12 cellular contexts compared by ENCODE assay signal in the genomic region with DNA sequence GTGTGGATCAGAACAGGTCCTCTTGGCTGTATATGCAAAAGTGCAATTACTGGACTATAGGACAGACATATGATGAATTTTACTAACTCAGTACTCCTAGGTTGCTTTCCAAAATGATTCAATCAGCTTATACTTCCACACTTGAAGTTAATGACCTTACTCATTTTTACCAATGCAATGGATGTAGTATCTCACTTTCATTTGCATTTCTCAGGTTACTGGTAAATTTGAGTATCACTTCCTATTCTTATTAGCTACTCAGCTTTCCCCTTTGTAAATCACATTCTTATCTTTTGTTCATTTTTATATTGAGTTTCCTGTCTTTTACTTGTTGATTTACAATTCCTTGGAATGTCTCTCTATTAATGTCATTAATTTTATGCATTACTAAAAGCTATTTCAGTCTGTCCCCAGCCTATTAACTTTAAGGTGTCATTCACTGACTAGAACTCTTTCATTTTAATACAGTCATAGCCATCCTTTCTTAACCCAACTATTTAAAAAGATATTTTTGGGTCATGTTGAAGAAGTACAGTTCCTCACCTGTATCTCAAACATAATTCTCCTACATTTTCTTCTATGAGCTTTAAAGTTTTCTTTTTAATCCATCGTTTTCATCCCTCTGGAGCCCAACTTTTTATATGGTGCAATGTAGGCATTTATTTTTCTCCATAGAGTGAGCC.
DNase-seq lines count a peak whose midpoint lies in the region; ATAC-seq and TF ChIP-seq lines count a peak whose summit lies in the region.
"Had no signal": no experiment of that assay in that cellular context is flagged by ENCODE, and none has a peak within 500 bp of the region (broad histone marks: within the 10 kb centered on the region; RNA-seq: fewer than 3 reads in every experiment).

No MANE protein-coding gene starts in this region.

- no peak for TF ChIP-seq CTCF in WERI-Rb-1 (IDR thresholded peaks at IDR 0.05; ENCODE audit: low read depth, low read length)

- H3K36me3 ChIP-seq in Karpas-422 (ENCODE audit: insufficient read depth, low read length) (no peaks in the 10 kb centered on the region), WERI-Rb-1 (no peaks in the 10 kb centered on the region)

- H3K4me3 ChIP-seq in Karpas-422 (ENCODE audit: low read length) (no peak overlapping the region), WERI-Rb-1 (ENCODE audit: low read depth, low read length) (no peak overlapping the region)

- DNase-seq in Karpas-422 (no peak), WERI-Rb-1 (no peak), HCEC 1CT (no peak), cerebellum (ENCODE audit: low spot score) (no peak), SK-N-DZ (ENCODE audit: low spot score) (no peak)
- DNase-seq: activated CD8-positive, alpha-beta T cell treated with anti-CD3 and anti-CD28 coated beads, Interleukin-2, amount 10 ng/mL, durations not matched to agents 7 days and 5 days; erythroblast; NCI-H1092 treated with DMSO at 0.1 percent for 48 hours; NCI-H510A had no signal

- no peaks in the 10 kb centered on the region for H3K9me2 ChIP-seq in Karpas-422 (replicated peaks; ENCODE audit: insufficient read depth, low read length)

- H3K9ac ChIP-seq in Karpas-422 (ENCODE audit: low read length): no peak overlapping the region

- no peaks in the 10 kb centered on the region for H4K20me1 ChIP-seq in Karpas-422 (ENCODE audit: insufficient read depth, low read depth, low read length)

- 0 out of 2 replicates have a peak, but pooled peaks cover 2% of the 10 kb centered on the region for H3K27me3 ChIP-seq in Karpas-422 (ENCODE audit: low read length)
- H3K27me3 ChIP-seq in WERI-Rb-1 (ENCODE audit: insufficient read depth, low read depth, severe bottlenecking): no peaks in the 10 kb centered on the region

- H3K27ac ChIP-seq in Karpas-422 (ENCODE audit: low read length) (no peak overlapping the region), WERI-Rb-1 (no peak overlapping the region)

- H3K79me2 ChIP-seq in Karpas-422 (ENCODE audit: low read length): no peaks in the 10 kb centered on the region

- peak overlapping the region; percentile 20 for H3K4me2 ChIP-seq in Karpas-422 (ENCODE audit: low read depth, low read length, poor library complexity, severe bottlenecking)

- H3K9me3 ChIP-seq in Karpas-422 (ENCODE audit: low read length) (no peaks in the 10 kb centered on the region), WERI-Rb-1 (ENCODE audit: severe bottlenecking) (no peaks in the 10 kb centered on the region)

- H2AFZ ChIP-seq in Karpas-422 (ENCODE audit: low read length): no peak overlapping the region

- peak; percentile 94 for ATAC-seq in GM18907 (IDR thresholded peaks at IDR 0.05; ENCODE audit: unreplicated experiment)
- peak; percentile 91 for ATAC-seq in GM21576 (IDR thresholded peaks at IDR 0.05; ENCODE audit: unreplicated experiment)
- peak; percentile 50 for ATAC-seq in HG03045 (IDR thresholded peaks at IDR 0.05; ENCODE audit: unreplicated experiment)
- ATAC-seq: activated CD8-positive, alpha-beta T cell treated with anti-CD3 and anti-CD28 coated beads, Interleukin-2, amount 10 ng/mL, durations not matched to agents 7 days and 5 days had no signal

- H3K4me1 ChIP-seq in Karpas-422 (ENCODE audit: low read length): peaks cover 9% of the 10 kb centered on the region
